Comparison of ENCODE assay signal across 23 cellular contexts in the genomic region with DNA sequence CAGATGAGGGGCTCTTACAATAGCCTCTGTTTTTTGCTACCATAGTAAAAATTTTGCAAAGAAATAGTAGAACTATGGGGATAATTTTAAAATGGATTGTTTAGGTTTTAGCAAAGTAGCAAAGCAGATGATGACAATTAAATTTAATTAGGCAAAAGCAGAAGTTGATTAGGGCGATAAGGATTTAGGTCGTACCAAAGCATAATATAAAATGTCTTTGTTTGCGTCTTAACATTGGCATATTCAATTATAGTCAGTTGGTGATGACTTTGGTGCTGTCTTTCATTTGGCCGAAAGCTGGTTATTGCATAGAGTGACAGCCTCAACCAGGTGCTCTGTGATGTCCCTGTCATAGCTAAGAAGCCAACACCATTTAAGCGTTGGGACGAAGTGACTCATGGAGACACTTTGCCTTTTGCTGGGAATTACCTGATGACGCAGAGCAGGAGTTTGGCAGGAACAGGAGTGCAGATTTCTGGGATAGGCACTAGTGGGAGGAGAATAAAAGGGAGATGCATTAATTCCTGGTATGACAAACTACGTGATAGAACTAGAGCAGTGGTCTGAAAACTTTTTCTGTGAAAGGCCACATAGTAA. TPM values are rescaled to one million over a fixed set of nuclear protein-coding genes. Genes with fewer than 3 reads are reported as not detected.
DNase-seq lines count a peak whose midpoint lies in the region; ATAC-seq, FAIRE-seq and TF ChIP-seq lines count a peak whose summit lies in the region.
"Had no signal": no experiment of that assay in that cellular context is flagged by ENCODE, and none has a peak within 500 bp of the region (broad histone marks: within the 10 kb centered on the region; RNA-seq: fewer than 3 reads in every experiment).

No MANE protein-coding gene starts in this region.

- TF ChIP-seq CTCF in BE2C (IDR thresholded peaks at IDR 0.05; ENCODE audit: low read depth, low read length) (no peak), endodermal cell (conservative IDR thresholded peaks at IDR 0.05) (no peak), nephron progenitor cell (IDR thresholded peaks at IDR 0.05) (no peak)

- no peaks in the 10 kb centered on the region for H3K36me3 ChIP-seq in BE2C
- no peaks in the 10 kb centered on the region for H3K36me3 ChIP-seq in endodermal cell (ENCODE audit: control insufficient read depth, insufficient read depth, low read length)

- no peak overlapping the region for H3K9ac ChIP-seq in endodermal cell (ENCODE audit: extremely low read depth, low read length, poor library complexity, severe bottlenecking)

- ATAC-seq in GM18511 (IDR thresholded peaks at IDR 0.05; ENCODE audit: unreplicated experiment) = no peak
- ATAC-seq: HepG2, K562, Panc1 had no signal

- H3K36me3 Mint-ChIP-seq in endodermal cell (ENCODE audit: low read depth) = peaks cover 2% of the 10 kb centered on the region
- peaks cover 17% of the 10 kb centered on the region for H3K36me3 Mint-ChIP-seq in nephron progenitor cell (ENCODE audit: low read depth)

- H3K4me1 Mint-ChIP-seq in endodermal cell = peaks cover 61% of the 10 kb centered on the region
- peaks cover 78% of the 10 kb centered on the region for H3K4me1 Mint-ChIP-seq in nephron progenitor cell

- H3K27me3 Mint-ChIP-seq in endodermal cell (ENCODE audit: insufficient read depth) = no peaks in the 10 kb centered on the region
- no peaks in the 10 kb centered on the region for H3K27me3 Mint-ChIP-seq in nephron progenitor cell (ENCODE audit: low read depth, poor library complexity)

- 93 to 100% methylated on average over 7 to 8 of the region's 8 CpGs for WGBS in endodermal cell (ENCODE audit: insufficient coverage in 1 of 2, insufficient read length in 1 of 2), 2 experiments

- H3K4me3 Mint-ChIP-seq in endodermal cell = no peak overlapping the region
- H3K4me3 Mint-ChIP-seq in nephron progenitor cell = no peak overlapping the region
- H3K4me3 Mint-ChIP-seq: H9 had no signal

- H3K4me3 ChIP-seq in BE2C (ENCODE audit: low read depth, low read length) = no peak overlapping the region; the same call in 1 of the 2 replicates
- no peak overlapping the region for H3K4me3 ChIP-seq in endodermal cell (ENCODE audit: low read length)
- H3K4me3 ChIP-seq: K562 had no signal

- no peak overlapping the region for H3K27ac ChIP-seq in endodermal cell (ENCODE audit: low read depth, low read length)

- H3K27ac Mint-ChIP-seq in endodermal cell (no peak overlapping the region), nephron progenitor cell (peak overlapping the region; percentile 11)

- DNase-seq in BE2C = peak; percentile 9
- DNase-seq in Daoy (ENCODE audit: low read depth) = peak; percentile 6
- DNase-seq in endodermal cell = peak; percentile 38
- no peak for DNase-seq in nephron progenitor cell
- DNase-seq in inferior parietal cortex (ENCODE audit: extremely low spot score) = no peak
- DNase-seq in HTR-8/SVneo (ENCODE audit: insufficient read length, low spot score) = no peak
- DNase-seq in midbrain (lab: John Stamatoyannopoulos, UW) = no peak
- DNase-seq: AML-193; DMS79; H9; MM.1S; NCI-H1048; NCI-H1417 treated with DMSO at 0.1 percent for 48 hours; NCI-H187 treated with DMSO at 0.1 percent for 48 hours; NCI-H2107; NCI-H2227 treated with DMSO at 0.1 percent for 48 hours; NCI-H510A; NK-92 treated with Interleukin-12 subunit alpha and Interleukin-12 subunit beta, amount 100 ng/mL, for 24 hours; SIG-M5 had no signal

- H3K9me3 ChIP-seq in BE2C = no peaks in the 10 kb centered on the region
- no peaks in the 10 kb centered on the region for H3K9me3 ChIP-seq in endodermal cell (ENCODE audit: control insufficient read depth, low read length)

- H3K9me3 Mint-ChIP-seq in endodermal cell (no peaks in the 10 kb centered on the region), nephron progenitor cell (no peaks in the 10 kb centered on the region)
- H3K9me3 Mint-ChIP-seq: H9 had no signal

- H3K4me1 ChIP-seq in BE2C (peaks cover 5% of the 10 kb centered on the region; the same call in 1 of the 2 replicates), endodermal cell (ENCODE audit: control insufficient read depth, insufficient read depth, low read length) (peaks cover 7% of the 10 kb centered on the region)

- no peaks in the 10 kb centered on the region for H3K27me3 ChIP-seq in BE2C
- H3K27me3 ChIP-seq in endodermal cell (ENCODE audit: control insufficient read depth, insufficient read depth, low read length, poor library complexity, severe bottlenecking) = no peaks in the 10 kb centered on the region

- no peak for FAIRE-seq in HTR-8/SVneo (lab: Jason Lieb, UNC)
- FAIRE-seq: HepG2, K562 had no signal

RNA-seq across cellular contexts. Expression of gene MAP2K6, which starts 38.3 kb away (rescaled TPM):
- polyA plus RNA-seq in BE2C (2012; ENCODE audit: insufficient read depth, insufficient read length, low read depth) = 1.7 TPM
- total RNA-seq in Daoy (2014; rRNA removed; shearing (Covaris generic)) = 0.40 and 5.9 TPM in 2 replicates
- 10 to 100 TPM; 42.2 to 55.3 TPM for total RNA-seq in endodermal cell
- 24.1 TPM for polyA plus RNA-seq in endodermal cell (2013, experiment 1 of 2)
- 19.3 TPM for polyA plus RNA-seq in endodermal cell (2013, experiment 2 of 2)
- polyA plus RNA-seq: K562 had no signal

Comparison
In these comparisons a context has a peak if more than half of its experiments do, and no peak if none do; other contexts are left out.
1. DNase-seq: peak in BE2C (single experiment), Daoy (single experiment) and endodermal cell (single experiment); none in nephron progenitor cell (single experiment), inferior parietal cortex (single experiment), HTR-8/SVneo (single experiment) and midbrain (single experiment).